Comparison of ENCODE assay signal across 14 cellular contexts in the genomic region with DNA sequence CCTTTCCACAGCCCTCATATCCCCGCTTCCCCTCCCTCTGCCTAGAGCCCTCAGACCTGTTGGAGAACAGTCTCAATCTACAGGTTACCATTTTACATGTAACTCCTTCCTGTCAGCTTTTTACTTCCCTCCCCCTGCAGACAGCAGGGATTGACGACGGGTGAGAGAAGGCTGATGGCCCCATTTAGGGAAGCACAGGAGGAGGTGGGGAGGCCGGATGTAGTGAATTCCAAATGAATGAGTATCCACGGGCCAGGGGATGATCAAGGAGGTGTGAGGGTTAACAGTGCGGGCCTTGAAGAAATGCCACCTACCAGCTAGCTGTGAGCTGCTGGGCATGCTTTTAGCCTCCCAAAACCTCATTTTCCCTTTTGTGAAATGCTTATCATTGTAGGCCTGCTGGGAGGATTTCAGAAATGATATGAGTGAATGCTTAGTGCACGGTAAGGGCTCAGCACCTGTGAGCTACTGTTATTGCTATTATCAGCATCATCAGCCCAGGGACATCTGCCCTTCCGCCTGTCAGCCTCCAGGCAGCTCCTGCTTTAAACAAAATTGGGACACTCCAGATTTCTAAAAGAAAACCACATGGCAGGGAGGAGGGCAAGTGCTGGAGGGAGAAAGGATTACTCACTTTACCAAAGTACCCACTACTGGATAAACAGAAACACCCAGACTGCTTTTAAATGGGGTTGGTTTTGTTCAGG. TPM values are rescaled to one million over a fixed set of nuclear protein-coding genes. Genes with fewer than 3 reads are reported as not detected.
DNase-seq lines count a peak whose midpoint lies in the region; ATAC-seq and TF ChIP-seq lines count a peak whose summit lies in the region.
"Had no signal": no experiment of that assay in that cellular context is flagged by ENCODE, and none has a peak within 500 bp of the region (broad histone marks: within the 10 kb centered on the region; RNA-seq: fewer than 3 reads in every experiment).

No MANE protein-coding gene starts in this region.

- TF ChIP-seq POLR2A in gastroesophageal sphincter (IDR thresholded peaks at IDR 0.05), result no peak

- no peak overlapping the region for H3K27ac ChIP-seq in HEK293 (ENCODE audit: extremely low read depth, low read depth, low read length)
- H3K27ac ChIP-seq in gastroesophageal sphincter, result peak overlapping the region in 1 of 4 donors; percentile 55
- H3K27ac ChIP-seq: BLaER1, pancreas, WERI-Rb-1 had no signal

- WGBS in gastroesophageal sphincter (ENCODE audit: low coverage in 1 of 2), 2 donors, result 47% methylated on average over 7 of the region's 8 CpGs; no CpG with 5 or more reads in 1 of the 2 donors

- H3K27me3 ChIP-seq in gastroesophageal sphincter, result no peaks in the 10 kb centered on the region
- H3K27me3 ChIP-seq: BLaER1, pancreas had no signal

- DNase-seq in A172 (ENCODE audit: low spot score) (peak; percentile 91), SK-N-DZ (ENCODE audit: low spot score) (peak; percentile 69), foreskin fibroblast (peak; percentile 74 to 88), superior temporal gyrus (ENCODE audit: extremely low spot score) (no peak), GM19240 (ENCODE audit: insufficient read length, low spot score) (no peak), Right ventricle myocardium inferior (ENCODE audit: missing footprints) (no peak)
- DNase-seq: activated naive CD4-positive, alpha-beta T cell treated with Interleukin-2 at 50 U/mL for 16 hours; KBM-7; NCI-H510A treated with DMSO at 0.1 percent for 48 hours; pancreas; WERI-Rb-1 had no signal

- CTCF ChIA-PET in HEK293 (lab: Yijun Ruan, JAX), result interaction anchor here (0.7 kb wide), 1 partner anchor 82 kb away, joined by 3 read pairs; no protein-coding TSS in a partner anchor

- H3K4me1 ChIP-seq in HEK293 (ENCODE audit: control insufficient read depth, insufficient read depth, low read length), result no peaks in the 10 kb centered on the region; the same call in 1 of the 2 replicates
- H3K4me1 ChIP-seq in gastroesophageal sphincter, result peaks cover 0 to 30% (median 15%) of the 10 kb centered on the region in 3 donors

- no peaks in the 10 kb centered on the region for H3K9me3 ChIP-seq in HEK293 (ENCODE audit: control insufficient read depth, insufficient read depth, low read depth, low read length)
- H3K9me3 ChIP-seq in gastroesophageal sphincter, result no peaks in the 10 kb centered on the region
- H3K9me3 ChIP-seq: pancreas had no signal

- no peak for TF ChIP-seq EP300 in gastroesophageal sphincter (IDR thresholded peaks at IDR 0.05)

- intact Hi-C loops in Right ventricle myocardium inferior (cut with DNase I), result loop anchor here (10.0 kb wide), 1 partner anchor 458 kb away; no protein-coding TSS in a partner anchor

- H3K36me3 ChIP-seq in HEK293 (ENCODE audit: control insufficient read depth in 2 of 2, insufficient read depth in 1 of 2, low read length in 2 of 2), result no peaks in the 10 kb centered on the region; a peak in 1 of 3 replicates
- no peaks in the 10 kb centered on the region for H3K36me3 ChIP-seq in gastroesophageal sphincter
- H3K36me3 ChIP-seq: BLaER1, pancreas, WERI-Rb-1 had no signal

- POLR2A ChIA-PET in HEK293 (lab: Yijun Ruan, JAX), result no interaction called here

- ATAC-seq in gastroesophageal sphincter, result no peak
- no peak for ATAC-seq in Right ventricle myocardium inferior
- ATAC-seq: pancreas had no signal

- no peak for TF ChIP-seq CTCF in HEK293 (tag by site-specific recombination; IDR thresholded peaks at IDR 0.05)
- TF ChIP-seq CTCF in foreskin fibroblast (IDR thresholded peaks at IDR 0.05; ENCODE audit: low read depth, low read length), result no peak
- no peak for TF ChIP-seq CTCF in gastroesophageal sphincter (IDR thresholded peaks at IDR 0.05)

- H3K4me3 ChIP-seq in HEK293 (ENCODE audit: low read depth, low read length), result no peak overlapping the region
- no peak overlapping the region for H3K4me3 ChIP-seq in foreskin fibroblast (ENCODE audit: low read depth in 1 of 2, low read length in 2 of 2)
- H3K4me3 ChIP-seq in gastroesophageal sphincter, result no peak overlapping the region
- H3K4me3 ChIP-seq: BLaER1, pancreas had no signal

TF ChIP-seq in HEK293, 187 proteins besides CTCF, POLR2A, EP300 and RAD21 (continues in another document):
- no peak for TF ChIP-seq ZNF248 (tag by site-specific recombination; IDR thresholded peaks at IDR 0.05)
- peak; percentile 74 for TF ChIP-seq SCRT2 (tag by site-specific recombination; IDR thresholded peaks at IDR 0.05)
- TF ChIP-seq ZNF610 (tag by site-specific recombination; IDR thresholded peaks at IDR 0.05; ENCODE audit: borderline replicate concordance), result no peak
- TF ChIP-seq, protein P1, sequence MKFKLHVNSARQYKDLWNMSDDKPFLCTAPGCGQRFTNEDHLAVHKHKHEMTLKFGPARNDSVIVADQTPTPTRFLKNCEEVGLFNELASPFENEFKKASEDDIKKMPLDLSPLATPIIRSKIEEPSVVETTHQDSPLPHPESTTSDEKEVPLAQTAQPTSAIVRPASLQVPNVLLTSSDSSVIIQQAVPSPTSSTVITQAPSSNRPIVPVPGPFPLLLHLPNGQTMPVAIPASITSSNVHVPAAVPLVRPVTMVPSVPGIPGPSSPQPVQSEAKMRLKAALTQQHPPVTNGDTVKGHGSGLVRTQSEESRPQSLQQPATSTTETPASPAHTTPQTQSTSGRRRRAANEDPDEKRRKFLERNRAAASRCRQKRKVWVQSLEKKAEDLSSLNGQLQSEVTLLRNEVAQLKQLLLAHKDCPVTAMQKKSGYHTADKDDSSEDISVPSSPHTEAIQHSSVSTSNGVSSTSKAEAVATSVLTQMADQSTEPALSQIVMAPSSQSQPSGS (tag by site-specific recombination; IDR thresholded peaks at IDR 0.05; ENCODE audit: low read depth), result no peak
- no peak for TF ChIP-seq ZNF48 (tag by site-specific recombination; IDR thresholded peaks at IDR 0.05)
- TF ChIP-seq ZNF664 (tag by site-specific recombination; IDR thresholded peaks at IDR 0.05), result no peak
- TF ChIP-seq, protein P2, sequence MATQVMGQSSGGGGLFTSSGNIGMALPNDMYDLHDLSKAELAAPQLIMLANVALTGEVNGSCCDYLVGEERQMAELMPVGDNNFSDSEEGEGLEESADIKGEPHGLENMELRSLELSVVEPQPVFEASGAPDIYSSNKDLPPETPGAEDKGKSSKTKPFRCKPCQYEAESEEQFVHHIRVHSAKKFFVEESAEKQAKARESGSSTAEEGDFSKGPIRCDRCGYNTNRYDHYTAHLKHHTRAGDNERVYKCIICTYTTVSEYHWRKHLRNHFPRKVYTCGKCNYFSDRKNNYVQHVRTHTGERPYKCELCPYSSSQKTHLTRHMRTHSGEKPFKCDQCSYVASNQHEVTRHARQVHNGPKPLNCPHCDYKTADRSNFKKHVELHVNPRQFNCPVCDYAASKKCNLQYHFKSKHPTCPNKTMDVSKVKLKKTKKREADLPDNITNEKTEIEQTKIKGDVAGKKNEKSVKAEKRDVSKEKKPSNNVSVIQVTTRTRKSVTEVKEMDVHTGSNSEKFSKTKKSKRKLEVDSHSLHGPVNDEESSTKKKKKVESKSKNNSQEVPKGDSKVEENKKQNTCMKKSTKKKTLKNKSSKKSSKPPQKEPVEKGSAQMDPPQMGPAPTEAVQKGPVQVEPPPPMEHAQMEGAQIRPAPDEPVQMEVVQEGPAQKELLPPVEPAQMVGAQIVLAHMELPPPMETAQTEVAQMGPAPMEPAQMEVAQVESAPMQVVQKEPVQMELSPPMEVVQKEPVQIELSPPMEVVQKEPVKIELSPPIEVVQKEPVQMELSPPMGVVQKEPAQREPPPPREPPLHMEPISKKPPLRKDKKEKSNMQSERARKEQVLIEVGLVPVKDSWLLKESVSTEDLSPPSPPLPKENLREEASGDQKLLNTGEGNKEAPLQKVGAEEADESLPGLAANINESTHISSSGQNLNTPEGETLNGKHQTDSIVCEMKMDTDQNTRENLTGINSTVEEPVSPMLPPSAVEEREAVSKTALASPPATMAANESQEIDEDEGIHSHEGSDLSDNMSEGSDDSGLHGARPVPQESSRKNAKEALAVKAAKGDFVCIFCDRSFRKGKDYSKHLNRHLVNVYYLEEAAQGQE (tag by site-specific recombination; IDR thresholded peaks at IDR 0.05), result no peak
- no peak for TF ChIP-seq ZNF10 (tag by site-specific recombination; IDR thresholded peaks at IDR 0.05)
- TF ChIP-seq PRDM1 (tag by site-specific recombination; IDR thresholded peaks at IDR 0.05), result no peak
- TF ChIP-seq ZNF658 (tag by site-specific recombination; IDR thresholded peaks at IDR 0.05), result no peak
- no peak for TF ChIP-seq ZBTB48 (tag by site-specific recombination; IDR thresholded peaks at IDR 0.05)
- no peak for TF ChIP-seq ZNF16 (tag by site-specific recombination; IDR thresholded peaks at IDR 0.05; ENCODE audit: low read depth)
- TF ChIP-seq WT1 (tag by site-specific recombination; IDR thresholded peaks at IDR 0.05), result no peak
- no peak for TF ChIP-seq ZNF274 (IDR thresholded peaks at IDR 0.05; ENCODE audit: low read length)
- TF ChIP-seq ZNF274 (tag by site-specific recombination; IDR thresholded peaks at IDR 0.05; ENCODE audit: borderline replicate concordance), result no peak
- no peak for TF ChIP-seq ZNF776 (tag by site-specific recombination; IDR thresholded peaks at IDR 0.05; ENCODE audit: borderline replicate concordance)
- no peak for TF ChIP-seq TRIM28 (IDR thresholded peaks at IDR 0.05; ENCODE audit: borderline replicate concordance, low read length)
- TF ChIP-seq ZNF391 (tag by site-specific recombination; IDR thresholded peaks at IDR 0.05; ENCODE audit: borderline replicate concordance, low read depth), result no peak
- TF ChIP-seq SCRT1 (tag by site-specific recombination; IDR thresholded peaks at IDR 0.05; ENCODE audit: borderline replicate concordance), result peak; percentile 63; the same call in 1 of the 2 replicates
- TF ChIP-seq ZIC2 (tag by site-specific recombination; IDR thresholded peaks at IDR 0.05), result peak; percentile 51
- TF ChIP-seq, protein P3, sequence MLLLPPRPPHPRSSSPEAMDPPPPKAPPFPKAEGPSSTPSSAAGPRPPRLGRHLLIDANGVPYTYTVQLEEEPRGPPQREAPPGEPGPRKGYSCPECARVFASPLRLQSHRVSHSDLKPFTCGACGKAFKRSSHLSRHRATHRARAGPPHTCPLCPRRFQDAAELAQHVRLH (tag by site-specific recombination; IDR thresholded peaks at IDR 0.05), result no peak

RNA-seq across cellular contexts. Expression of a gene that starts 6.5 kb away (rescaled TPM):
- 1.3 TPM in 2 replicates for total RNA-seq in A172 (2014; rRNA removed; shearing (Covaris generic))
- polyA plus RNA-seq in SK-N-DZ (2014; cell fraction: cytosol; rRNA removed), result 21.7 and 25.9 TPM in 2 replicates
- 10.3 and 11.4 TPM in 2 replicates for polyA plus RNA-seq in SK-N-DZ (2014; cell fraction: nucleus; rRNA removed)
- total RNA-seq in gastroesophageal sphincter (10 to 100 TPM; 16.1 to 24.1 (median 20.8) TPM), Right ventricle myocardium inferior (16.0 TPM)

RNA-seq across cellular contexts. Expression of a gene that starts 57.6 kb away (rescaled TPM):
- 89.1 and 99.4 TPM in 2 replicates for total RNA-seq in A172 (2014; rRNA removed; shearing (Covaris generic))
- 56.2 and 60.4 TPM in 2 replicates for polyA plus RNA-seq in SK-N-DZ (2014; cell fraction: cytosol; rRNA removed)
- 38.7 and 57.2 TPM in 2 replicates for polyA plus RNA-seq in SK-N-DZ (2014; cell fraction: nucleus; rRNA removed)
- total RNA-seq in gastroesophageal sphincter, result 100 to 1,000 TPM; 124 to 149 (median 136) TPM
- total RNA-seq in Right ventricle myocardium inferior, result 88.7 TPM

Comparison
In these comparisons a context has a peak if more than half of its experiments do, and no peak if none do; other contexts are left out.
1. DNase-seq: peak in A172 (single experiment), SK-N-DZ (single experiment) and foreskin fibroblast (2 of 2); none in superior temporal gyrus (single experiment), GM19240 (single experiment) and Right ventricle myocardium inferior (single experiment).